In genomic region chr7:157646551-157646950, GRCh38 we compare ENCODE assay signal across 21 cellular contexts.
"Had no signal": no experiment of that assay in that cellular context is flagged by ENCODE, and none has a peak within 500 bp of the region (broad histone marks: within the 10 kb centered on the region; RNA-seq: fewer than 3 reads in every experiment).

No MANE protein-coding gene starts in this region.

- H3K9ac ChIP-seq: SK-N-SH had no signal

- H3K4me1 Mint-ChIP-seq: T-cell had no signal

- H3K27ac Mint-ChIP-seq: T-cell had no signal

- H3K9me3 Mint-ChIP-seq: T-cell had no signal

- H3K4me2 ChIP-seq: SK-N-SH had no signal

- ATAC-seq: T-cell had no signal

- H3K9me3 ChIP-seq: SK-N-SH had no signal

- H3K36me3 Mint-ChIP-seq: T-cell had no signal

- FAIRE-seq: RCC 7860 had no signal

- DNase-seq: Kasumi-1, KBM-7, MM.1S, NCI-H1092 treated with DMSO at 0.1 percent for 48 hours, NCI-H1436, NCI-H187, NCI-H2029, NCI-H2081 treated with DMSO at 0.1 percent for 48 hours, NCI-H2171, NCI-H226, NCI-H446, NCI-H510A, NCI-H524 treated with DMSO at 0.1 percent for 48 hours, NCI-H69, NCI-H774, RPMI8226, SHP77, SK-N-SH, SW 1271, T-cell had no signal

- H3K4me3 Mint-ChIP-seq: T-cell had no signal
